Comparison of ENCODE assay signal across 1 cellular context in genomic region chr12:106986625-106987389, GRCh38.
TF ChIP-seq lines count a peak whose summit lies in the region.

TSS of gene MTERF2 (minus strand) at chr12:106987146. CDS start at chr12:106978714, 8,432 bp downstream.

TF ChIP-seq in GM12878, 131 proteins besides CTCF, POLR2A, EP300 and RAD21 (continued from another document):
- TF ChIP-seq ZBTB40 (IDR thresholded peaks at IDR 0.05; ENCODE audit: borderline replicate concordance) (peak; percentile 92), ATF3 (IDR thresholded peaks at IDR 0.05; ENCODE audit: borderline replicate concordance, extremely low read depth, low read depth, low read length) (no peak), NR2F1 (conservative IDR thresholded peaks at IDR 0.05) (no peak), LARP7 (IDR thresholded peaks at IDR 0.05) (no peak), PAX5 (IDR thresholded peaks at IDR 0.05; ENCODE audit: borderline replicate concordance, low read depth, low read length) (no peak), MAX (IDR thresholded peaks at IDR 0.05; ENCODE audit: low read depth, low read length) (peak; percentile 67; the same call in 1 of the 2 replicates), KAT2A (conservative IDR thresholded peaks at IDR 0.05; ENCODE audit: control insufficient read depth, low read depth, low read length) (no peak), SMAD1 (IDR thresholded peaks at IDR 0.05; ENCODE audit: low read depth, partially characterized antibody) (no peak), IKZF2 (IDR thresholded peaks at IDR 0.05) (peak; percentile 59 to 69), BHLHE40 (IDR thresholded peaks at IDR 0.05; ENCODE audit: borderline replicate concordance in 1 of 2, low read depth in 2 of 2, low read length in 1 of 2) (peak in 1 of 2 experiments; percentile 31; a peak in 1 of 4 replicates), POLR2AphosphoS5 (IDR thresholded peaks at IDR 0.05; ENCODE audit: low read length) (peak; percentile 38; the same call in 1 of the 2 replicates), PBX3 (IDR thresholded peaks at IDR 0.05; ENCODE audit: insufficient replicate concordance, low read depth, low read length) (peak; percentile 47), EGR1 (IDR thresholded peaks at IDR 0.05; ENCODE audit: borderline replicate concordance in 1 of 2, low read depth in 2 of 2, low read length in 2 of 2) (peak in 1 of 2 experiments; percentile 83; a peak in 2 of 3 replicates), ZNF592 (IDR thresholded peaks at IDR 0.05) (no peak), KDM1A (IDR thresholded peaks at IDR 0.05; ENCODE audit: borderline replicate concordance) (no peak), ZNF622 (IDR thresholded peaks at IDR 0.05) (no peak)
